Comparison of ENCODE assay signal across 1 cellular context in genomic region chr17:65593092-65593869, GRCh38.
TF ChIP-seq lines count a peak whose summit lies in the region.

No MANE protein-coding gene starts in this region.

TF ChIP-seq in HepG2, 621 proteins besides CTCF, POLR2A, EP300 and RAD21 (continued from another document):
- no peak for TF ChIP-seq ARID5B (CRISPR knock-in tag; IDR thresholded peaks at IDR 0.05)
TF ChIP-seq in HepG2: peak in this region for 0.
